ENCODE assay signal across 8 cellular contexts in genomic region chr2:201116115-201116958, GRCh38. TPM values are rescaled to one million over a fixed set of nuclear protein-coding genes. Genes with fewer than 3 reads are reported as not detected.
DNase-seq lines count a peak whose midpoint lies in the region; ATAC-seq, FAIRE-seq and TF ChIP-seq lines count a peak whose summit lies in the region.

Gene CFLAR, plus strand, starts transcription at chr2:201116164. Its CDS starts 13,702 bp downstream, at chr2:201129866.

- peak; percentile 94 for TF ChIP-seq POLR2A in GM12892 (IDR thresholded peaks at IDR 0.05; ENCODE audit: low read depth, low read length)

- peak; percentile 63 for DNase-seq in GM12892 (ENCODE audit: insufficient read length)
- peak; percentile 87 for DNase-seq in NCI-H146 (lab: John Stamatoyannopoulos, UW)
- peak; percentile 33 for DNase-seq in T1000 (lab: John Stamatoyannopoulos, UW)
- DNase-seq in astrocyte of the hippocampus (ENCODE audit: low read depth, low spot score), result peak; percentile 85
- peak in 48 of 51 donors; percentile 14 to 91 (median 65) for DNase-seq in hypothalamus (lab: John Stamatoyannopoulos, UW)
- peak; percentile 82 for DNase-seq in sciatic nerve (ENCODE audit: low spot score)
- DNase-seq in 8988T, result no peak

- ATAC-seq in HG02642 (IDR thresholded peaks at IDR 0.05; ENCODE audit: poor library complexity, unreplicated experiment), result peak; percentile 45
- peak; percentile 73 for ATAC-seq in sciatic nerve

- FAIRE-seq in GM12892 (lab: Jason Lieb, UNC), result peak; percentile 85

- intact Hi-C loops in sciatic nerve (cut with DNase I), result no loop called here

RNA-seq across cellular contexts. Expression of gene CFLAR, which starts in this region (rescaled TPM):
- 246 TPM for polyA plus RNA-seq in GM12892 (2012; ENCODE audit: missing spikeins)
- 210 TPM for total RNA-seq in sciatic nerve
